8 cellular contexts compared by ENCODE assay signal in the genomic region with DNA sequence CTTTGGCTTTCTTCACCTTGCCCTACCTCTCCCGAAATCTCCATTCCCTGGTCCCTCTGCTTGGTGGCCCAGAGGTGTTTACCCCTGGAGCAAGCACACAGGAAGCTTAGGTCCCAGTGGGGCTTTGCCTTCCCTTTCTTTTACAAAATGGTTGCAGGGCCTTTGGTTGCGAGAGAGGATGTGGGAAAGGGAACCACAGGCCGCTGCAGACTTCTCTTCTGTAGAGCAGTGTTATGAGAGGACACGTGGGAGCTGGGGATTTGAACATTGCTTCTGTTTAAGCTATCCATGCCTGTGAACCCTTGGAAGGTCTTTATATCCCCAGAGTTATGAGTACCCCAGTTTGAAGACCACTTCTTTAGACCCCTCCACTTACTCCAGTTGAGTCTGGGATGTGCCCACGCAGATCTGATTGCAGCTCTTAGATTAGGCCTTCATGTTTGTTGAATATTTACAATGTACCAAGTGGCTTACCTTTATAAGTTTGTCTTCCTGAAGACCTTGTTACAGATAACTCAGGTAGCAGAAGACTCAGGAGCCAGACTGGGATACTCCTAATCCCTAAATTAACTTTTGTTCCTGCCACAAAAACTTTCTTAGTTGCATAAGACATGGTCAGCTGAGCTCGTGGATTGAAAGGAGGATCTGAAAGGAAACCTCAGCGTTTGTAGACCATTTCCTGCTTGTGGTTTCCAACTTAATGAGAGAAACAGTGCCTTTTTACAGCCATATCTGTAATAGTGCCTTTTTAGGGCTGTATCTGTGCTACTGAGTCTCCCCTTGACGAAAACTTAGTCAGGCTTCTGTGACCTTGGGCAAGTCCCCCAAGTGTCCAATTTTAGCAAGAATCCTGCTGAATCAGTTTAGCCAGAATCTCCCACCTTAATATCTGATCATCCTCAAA. TPM values are rescaled to one million over a fixed set of nuclear protein-coding genes. Genes with fewer than 3 reads are reported as not detected.
A peak's percentile ranks its signal among the peaks of the same experiment; 100 is the strongest.
DNase-seq lines count a peak whose midpoint lies in the region; ATAC-seq and TF ChIP-seq lines count a peak whose summit lies in the region.

No MANE protein-coding gene starts in this region.

- H3K27ac ChIP-seq in mesenchymal stem cell (ENCODE audit: low read length, poor library complexity, severe bottlenecking) (no peak overlapping the region), prostate gland (no peak overlapping the region)

- peak overlapping the region; percentile 57 for H2AK5ac ChIP-seq in mesenchymal stem cell (ENCODE audit: low read length, severe bottlenecking)

- TF ChIP-seq POLR2A in prostate gland (IDR thresholded peaks at IDR 0.05), result no peak

- H3K27me3 ChIP-seq in GM06990 (replicated peaks; ENCODE audit: control insufficient read depth, insufficient read depth, low read length) (no peaks in the 10 kb centered on the region), mesenchymal stem cell (ENCODE audit: control insufficient read depth in 1 of 2, insufficient read depth in 1 of 2, low read length in 2 of 2) (no peaks in the 10 kb centered on the region), prostate gland (replicated peaks; ENCODE audit: insufficient read depth) (no peaks in the 10 kb centered on the region)

- H3K79me1 ChIP-seq in mesenchymal stem cell (replicated peaks; ENCODE audit: low read length, poor library complexity, severe bottlenecking), result no peaks in the 10 kb centered on the region

- H2BK12ac ChIP-seq in mesenchymal stem cell (ENCODE audit: low read length in 2 of 2), result peak overlapping the region in 1 of 2 experiments; percentile 67

- intact Hi-C loops in activated CD8-positive, alpha-beta T cell treated with anti-CD3 and anti-CD28 coated beads for 36 hours (cut with micrococcal nuclease), result no loop called here
- intact Hi-C loops in prostate gland (cut with DNase I), result no loop called here

- H3K36me3 ChIP-seq in GM06990 (ENCODE audit: control insufficient read depth, insufficient read depth, low read length) (no peaks in the 10 kb centered on the region), mesenchymal stem cell (ENCODE audit: control insufficient read depth in 1 of 2, insufficient read depth in 2 of 2, low read depth in 1 of 2, low read length in 2 of 2) (no peaks in the 10 kb centered on the region), prostate gland (no peaks in the 10 kb centered on the region)

- H3K14ac ChIP-seq in mesenchymal stem cell (ENCODE audit: low read length in 2 of 2), result no peak overlapping the region

- no peak overlapping the region for H3K9ac ChIP-seq in mesenchymal stem cell (ENCODE audit: low read length)

- WGBS in mesenchymal stem cell, result 81% methylated on average over 7 of the region's 8 CpGs
- WGBS in prostate gland, result 82% methylated on average over 8 of the region's 8 CpGs

- H3K36me3 Mint-ChIP-seq in activated CD8-positive, alpha-beta T cell treated with anti-CD3 and anti-CD28 coated beads for 36 hours (ENCODE audit: low read depth), result peaks cover 5% of the 10 kb centered on the region

- in situ Hi-C loops in G401 (cut with HindIII; ENCODE audit: low sequenced_read_pairs), result no loop called here

- H3K9me3 ChIP-seq in mesenchymal stem cell (ENCODE audit: control insufficient read depth, low read length) (no peaks in the 10 kb centered on the region), prostate gland (no peaks in the 10 kb centered on the region)

- peak overlapping the region in 1 of 2 experiments; percentile 37 for H3K18ac ChIP-seq in mesenchymal stem cell (ENCODE audit: low read depth in 1 of 2, low read length in 2 of 2)

- H2AFZ ChIP-seq in mesenchymal stem cell (ENCODE audit: low read depth, low read length), result peak overlapping the region; percentile 69

- H3K23ac ChIP-seq in mesenchymal stem cell (ENCODE audit: low read length in 2 of 2), result no peak overlapping the region

- no peaks in the 10 kb centered on the region for H3K27me3 Mint-ChIP-seq in activated CD8-positive, alpha-beta T cell treated with anti-CD3 and anti-CD28 coated beads for 36 hours

- H3K27ac Mint-ChIP-seq in activated CD8-positive, alpha-beta T cell treated with anti-CD3 and anti-CD28 coated beads for 36 hours, result peak overlapping the region; percentile 81

- CTCF ChIA-PET in activated CD8-positive, alpha-beta T cell treated with anti-CD3 and anti-CD28 coated beads for 36 hours (lab: Charles Lee), result interaction anchor here (0.8 to 1.1 kb wide), 2 partner anchors 21 to 331 kb away, joined by 3 to 4 read pairs; no protein-coding TSS in a partner anchor

- peak overlapping the region; percentile 15 for H2BK120ac ChIP-seq in mesenchymal stem cell (ENCODE audit: low read depth, low read length)

- H3K4ac ChIP-seq in mesenchymal stem cell (ENCODE audit: low read depth in 1 of 2, low read length in 2 of 2), result peak overlapping the region; percentile 19 to 54

- no peak overlapping the region for H3K4me3 ChIP-seq in GM06990 (replicated peaks; ENCODE audit: low read depth, low read length)
- H3K4me3 ChIP-seq in mesenchymal stem cell (ENCODE audit: insufficient read depth in 1 of 2, low read depth in 1 of 2, low read length in 2 of 2), result no peak overlapping the region
- H3K4me3 ChIP-seq in prostate gland, result no peak overlapping the region

- no peak overlapping the region for H2BK5ac ChIP-seq in mesenchymal stem cell (ENCODE audit: low read depth, low read length, poor library complexity, severe bottlenecking)

- peaks cover 1% of the 10 kb centered on the region for H3K9me3 Mint-ChIP-seq in activated CD8-positive, alpha-beta T cell treated with anti-CD3 and anti-CD28 coated beads for 36 hours

- H3K4me2 ChIP-seq in mesenchymal stem cell (ENCODE audit: low read length, poor library complexity, severe bottlenecking), result no peak overlapping the region

- H3K4me3 Mint-ChIP-seq in activated CD8-positive, alpha-beta T cell treated with anti-CD3 and anti-CD28 coated beads for 36 hours, result peak overlapping the region; percentile 7

- H2BK15ac ChIP-seq in mesenchymal stem cell (ENCODE audit: low read depth, poor library complexity, severe bottlenecking), result peak overlapping the region; percentile 48

- TF ChIP-seq CTCF in GM06990 (IDR thresholded peaks at IDR 0.05; ENCODE audit: insufficient read depth, low read length, poor library complexity, severe bottlenecking) (no peak), prostate gland (IDR thresholded peaks at IDR 0.05) (no peak)
- no peak for TF ChIP-seq CTCF in activated CD8-positive, alpha-beta T cell treated with anti-CD3 and anti-CD28 coated beads for 36 hours (IDR thresholded peaks at IDR 0.05)

- H3K4me1 Mint-ChIP-seq in activated CD8-positive, alpha-beta T cell treated with anti-CD3 and anti-CD28 coated beads for 36 hours (ENCODE audit: low read depth), result peaks cover 37% of the 10 kb centered on the region

- H3K4me1 ChIP-seq in mesenchymal stem cell (ENCODE audit: control insufficient read depth, insufficient read depth, low read depth, low read length) (peaks cover 2% of the 10 kb centered on the region), prostate gland (replicated peaks) (no peaks in the 10 kb centered on the region)

- peak overlapping the region; percentile 11 for H4K91ac ChIP-seq in mesenchymal stem cell (ENCODE audit: low read length)

- POLR2A ChIA-PET in activated CD8-positive, alpha-beta T cell treated with anti-CD3 and anti-CD28 coated beads for 36 hours (lab: Charles Lee), result interaction anchor here (1.7 to 3.1 kb wide), 2 partner anchors 21 to 23 kb away, joined by 4 to 12 read pairs; a partner anchor contains a TSS

- ATAC-seq in GM19467 (IDR thresholded peaks at IDR 0.05; ENCODE audit: unreplicated experiment) (peak; percentile 97), HG03457 (IDR thresholded peaks at IDR 0.05; ENCODE audit: unreplicated experiment) (peak; percentile 95)
- peak; percentile 83 for ATAC-seq in activated CD8-positive, alpha-beta T cell treated with anti-CD3 and anti-CD28 coated beads for 36 hours

- DNase-seq in GM06990 (ENCODE audit: extremely low read depth, insufficient read length) (peak; percentile 67), mesenchymal stem cell (peak; percentile 35), prostate gland (ENCODE audit: low spot score) (no peak), NCI-H69 (lab: John Stamatoyannopoulos, UW) (no peak), G401 (ENCODE audit: low spot score) (no peak)
- DNase-seq in activated CD8-positive, alpha-beta T cell treated with anti-CD3 and anti-CD28 coated beads for 36 hours, result peak; percentile 75

- H4K8ac ChIP-seq in mesenchymal stem cell (ENCODE audit: low read length), result peak overlapping the region; percentile 75

RNA-seq across cellular contexts. Expression of a gene that starts 21.9 kb away (rescaled TPM):
- total RNA-seq in activated CD8-positive, alpha-beta T cell treated with anti-CD3 and anti-CD28 coated beads for 36 hours, result 100 to 1,000 TPM; 244 to 256 TPM
- 17.1 TPM for polyA plus RNA-seq in mesenchymal stem cell (2013, experiment 1 of 2)
- 17.3 TPM for polyA plus RNA-seq in mesenchymal stem cell (2013, experiment 2 of 2)
- total RNA-seq in prostate gland, result 10 to 100 TPM; 44.4 to 58.8 TPM
- total RNA-seq in G401 (2014; rRNA removed; shearing (Covaris generic)), result 65.2 and 81.9 TPM in 2 replicates

Comparison
In these comparisons a context has a peak if more than half of its experiments do, and no peak if none do; other contexts are left out.
1. DNase-seq: peak in GM06990 (single experiment), activated CD8-positive, alpha-beta T cell treated with anti-CD3 and anti-CD28 coated beads for 36 hours (single experiment) and mesenchymal stem cell (single experiment); none in prostate gland (single experiment), NCI-H69 (single experiment) and G401 (single experiment).
2. Peak in every context shown above with its lines, with median percentiles within 50 percentile points of each other: ATAC-seq.